9 cellular contexts compared by ENCODE assay signal in genomic region chr16:66523861-66524354, GRCh38. TPM values are rescaled to one million over a fixed set of nuclear protein-coding genes. Genes with fewer than 3 reads are reported as not detected.
DNase-seq lines count a peak whose midpoint lies in the region; FAIRE-seq and TF ChIP-seq lines count a peak whose summit lies in the region.
"Had no signal": no experiment of that assay in that cellular context is flagged by ENCODE, and none has a peak within 500 bp of the region (broad histone marks: within the 10 kb centered on the region; RNA-seq: fewer than 3 reads in every experiment).

No MANE protein-coding gene starts in this region.

- no peaks in the 10 kb centered on the region for H3K9me3 Mint-ChIP-seq in activated naive CD4-positive, alpha-beta T cell treated with anti-CD3 and anti-CD28 coated beads for 36 hours
- H3K9me3 Mint-ChIP-seq in neural progenitor cell: no peaks in the 10 kb centered on the region

- H3K4me2 ChIP-seq in neural progenitor cell: no peak overlapping the region

- H3K9ac ChIP-seq in kidney (ENCODE audit: low read length in 2 of 2) (no peak overlapping the region), neural progenitor cell (no peak overlapping the region)

- H3K9me3 ChIP-seq in stomach (no peaks in the 10 kb centered on the region), kidney (ENCODE audit: control insufficient read depth in 1 of 2, low read length in 2 of 2) (no peaks in the 10 kb centered on the region), neural progenitor cell (ENCODE audit: low read depth) (no peaks in the 10 kb centered on the region)

- H3K36me3 ChIP-seq in stomach (peaks cover 9 to 87% (median 59%) of the 10 kb centered on the region in 4 donors), kidney (ENCODE audit: control insufficient read depth in 1 of 2, insufficient read depth in 2 of 2, low read length in 2 of 2) (peaks cover 13 to 25% of the 10 kb centered on the region in 2 donors), neural progenitor cell (no peaks in the 10 kb centered on the region)

- peak overlapping the region; percentile 44 for H3K4me3 Mint-ChIP-seq in activated naive CD4-positive, alpha-beta T cell treated with anti-CD3 and anti-CD28 coated beads for 36 hours
- no peak overlapping the region for H3K4me3 Mint-ChIP-seq in neural progenitor cell

- DNase-seq in activated naive CD4-positive, alpha-beta T cell treated with anti-CD3 and anti-CD28 coated beads for 36 hours: peak; percentile 67
- no peak for DNase-seq in activated naive CD4-positive, alpha-beta T cell treated with anti-CD3 and anti-CD28 coated beads, Interleukin-2, amount 50 U/mL, for 16 hours
- peak; percentile 27 for DNase-seq in LHCN-M2 (ENCODE audit: low read depth)
- peak; percentile 26 to 31 for DNase-seq in cardiac fibroblast (ENCODE audit: low read depth in 2 of 2)
- DNase-seq in stomach: no peak
- no peak for DNase-seq in HUDEP-2 (lab: John Stamatoyannopoulos, UW; ENCODE audit: unreplicated experiment in 76 of 76)
- DNase-seq in kidney: no peak
- no peak for DNase-seq in neural progenitor cell (ENCODE audit: low spot score)

- no peak for TF ChIP-seq CTCF in cardiac fibroblast (IDR thresholded peaks at IDR 0.05; ENCODE audit: low read depth, low read length)
- no peak for TF ChIP-seq CTCF in stomach (IDR thresholded peaks at IDR 0.05)
- no peak for TF ChIP-seq CTCF in kidney (IDR thresholded peaks at IDR 0.05; ENCODE audit: borderline replicate concordance, extremely low read depth, insufficient read depth)
- no peak for TF ChIP-seq CTCF in neural progenitor cell (IDR thresholded peaks at IDR 0.05)

- H3K4me1 Mint-ChIP-seq in activated naive CD4-positive, alpha-beta T cell treated with anti-CD3 and anti-CD28 coated beads for 36 hours (ENCODE audit: low read depth): peaks cover 66% of the 10 kb centered on the region
- H3K4me1 Mint-ChIP-seq in neural progenitor cell: peaks cover 4% of the 10 kb centered on the region

- H3K4me1 ChIP-seq in stomach (peaks cover 33 to 70% (median 45%) of the 10 kb centered on the region in 4 donors), kidney (ENCODE audit: control insufficient read depth in 1 of 2, insufficient read depth in 1 of 2, low read depth in 1 of 2, low read length in 2 of 2) (peaks cover 0 to 11% of the 10 kb centered on the region in 2 donors), neural progenitor cell (no peaks in the 10 kb centered on the region)

- TF ChIP-seq POLR2A in stomach (IDR thresholded peaks at IDR 0.05): no peak

- FAIRE-seq in kidney (lab: Jason Lieb, UNC): no peak

- intact Hi-C loops in activated naive CD4-positive, alpha-beta T cell treated with anti-CD3 and anti-CD28 coated beads for 36 hours (cut with micrococcal nuclease): loop anchor here (1.0 kb wide), 1 partner anchor 8 kb away; no protein-coding TSS in a partner anchor
- intact Hi-C loops in stomach (cut with DNase I; ENCODE audit: low total_unique reads) (no loop called here), kidney (cut with DNase I) (no loop called here)

- CTCF ChIA-PET in activated naive CD4-positive, alpha-beta T cell treated with anti-CD3 and anti-CD28 coated beads for 36 hours (lab: Charles Lee): interaction anchor here (1.2 to 4.2 kb wide), 2 partner anchors 48 to 307 kb away, joined by 3 to 17 read pairs; partner anchors contain the start of gene NAE1

- no peaks in the 10 kb centered on the region for H3K36me3 Mint-ChIP-seq in activated naive CD4-positive, alpha-beta T cell treated with anti-CD3 and anti-CD28 coated beads for 36 hours (ENCODE audit: low read depth)
- peaks cover 7% of the 10 kb centered on the region for H3K36me3 Mint-ChIP-seq in neural progenitor cell

- no peaks in the 10 kb centered on the region for H3K27me3 ChIP-seq in stomach
- no peaks in the 10 kb centered on the region for H3K27me3 ChIP-seq in neural progenitor cell

- TF ChIP-seq EP300 in stomach (IDR thresholded peaks at IDR 0.05): no peak

- peak overlapping the region; percentile 85 for H3K27ac Mint-ChIP-seq in activated naive CD4-positive, alpha-beta T cell treated with anti-CD3 and anti-CD28 coated beads for 36 hours
- H3K27ac Mint-ChIP-seq in neural progenitor cell: no peak overlapping the region

- H3K4me3 ChIP-seq in cardiac fibroblast (replicated peaks in 1 of 2; ENCODE audit: low read depth in 2 of 2, low read length in 2 of 2) (no peak overlapping the region), stomach (no peak overlapping the region), kidney (ENCODE audit: low read length in 2 of 2) (no peak overlapping the region), neural progenitor cell (no peak overlapping the region)

- WGBS in stomach, 5 donors: 67 to 81% (median 73%) methylated on average over 9 of the region's 9 CpGs

- no peaks in the 10 kb centered on the region for H4K20me1 ChIP-seq in neural progenitor cell (ENCODE audit: low read depth)

- no peaks in the 10 kb centered on the region for H3K79me2 ChIP-seq in neural progenitor cell (ENCODE audit: low read depth)

- no peaks in the 10 kb centered on the region for H3K27me3 Mint-ChIP-seq in activated naive CD4-positive, alpha-beta T cell treated with anti-CD3 and anti-CD28 coated beads for 36 hours (ENCODE audit: low read depth)
- no peaks in the 10 kb centered on the region for H3K27me3 Mint-ChIP-seq in neural progenitor cell (ENCODE audit: insufficient read depth, low read depth)

- no peaks in the 10 kb centered on the region for H3F3A ChIP-seq in neural progenitor cell (ENCODE audit: low read depth)

- peak overlapping the region in 4 of 5 donors; percentile 67 to 99 (median 96) for H3K27ac ChIP-seq in stomach
- no peak overlapping the region for H3K27ac ChIP-seq in kidney (ENCODE audit: low read depth in 2 of 2, low read length in 2 of 2)
- H3K27ac ChIP-seq in neural progenitor cell: no peak overlapping the region

- H2AFZ ChIP-seq in neural progenitor cell (replicated peaks): no peak overlapping the region

RNA-seq across cellular contexts. Expression of gene TK2, which starts 26.0 kb away (rescaled TPM):
- 1 to 10 TPM; 5.7 to 5.9 TPM for total RNA-seq in activated naive CD4-positive, alpha-beta T cell treated with anti-CD3 and anti-CD28 coated beads for 36 hours
- total RNA-seq in LHCN-M2 (2014; rRNA removed): 38.2 and 40.6 TPM in 2 replicates
- polyA plus RNA-seq in LHCN-M2 (2012): 24.9 TPM
- total RNA-seq in stomach: 10 to 100 TPM; 10.7 to 25.0 (median 22.0) TPM
- 10 to 100 TPM in 2 of 3 donors, 1 to 10 TPM in 1; 9.8 to 15.4 (median 14.4) TPM for polyA plus RNA-seq in stomach
- 44.2 TPM for total RNA-seq in kidney
- polyA plus RNA-seq in kidney (ENCODE audit: insufficient read depth, low read depth, low replicate concordance): 31.0 TPM
- total RNA-seq in neural progenitor cell (ENCODE audit: low replicate concordance): 7.1 and 7.3 TPM in 2 replicates

RNA-seq across cellular contexts. Expression of gene CKLF, which starts 28.5 kb away (rescaled TPM):
- total RNA-seq in activated naive CD4-positive, alpha-beta T cell treated with anti-CD3 and anti-CD28 coated beads for 36 hours: 100 to 1,000 TPM; 114 to 126 TPM
- total RNA-seq in LHCN-M2 (2014; rRNA removed) (84.8 and 111 TPM in 2 replicates), stomach (10 to 100 TPM in 3 of 5 donors, 1 to 10 TPM in 1, not detected in 1; 4.1 to 35.7 (median 18.4) TPM), kidney (42.4 TPM), neural progenitor cell (ENCODE audit: low replicate concordance) (33.3 and 38.6 TPM in 2 replicates)
- 137 TPM for polyA plus RNA-seq in LHCN-M2 (2012)
- polyA plus RNA-seq in stomach (10 to 100 TPM; 21.8 to 35.1 (median 30.5) TPM), kidney (ENCODE audit: insufficient read depth, low read depth, low replicate concordance) (28.7 TPM)

RNA-seq across cellular contexts. Expression of gene CMTM1, which starts 42.3 kb away (rescaled TPM):
- 1 to 10 TPM; 4.2 to 8.2 TPM for total RNA-seq in activated naive CD4-positive, alpha-beta T cell treated with anti-CD3 and anti-CD28 coated beads for 36 hours
- total RNA-seq in LHCN-M2 (2014; rRNA removed) (3.7 and 4.3 TPM in 2 replicates), stomach (not detected), kidney (4.6 TPM), neural progenitor cell (ENCODE audit: low replicate concordance) (2.9 TPM in 1 of 2 replicates, not detected in the other)
- 2.2 TPM for polyA plus RNA-seq in LHCN-M2 (2012)
- polyA plus RNA-seq in stomach (under 1 TPM in 1 of 3 donors, not detected in 2; 0.28 TPM), kidney (ENCODE audit: insufficient read depth, low read depth, low replicate concordance) (not detected)

RNA-seq across cellular contexts. Expression of gene CMTM2, which starts 55.4 kb away (rescaled TPM):
- total RNA-seq in activated naive CD4-positive, alpha-beta T cell treated with anti-CD3 and anti-CD28 coated beads for 36 hours: not detected
- not detected in 2 replicates for total RNA-seq in LHCN-M2 (2014; rRNA removed)
- polyA plus RNA-seq in LHCN-M2 (2012): 0.07 TPM
- not detected for total RNA-seq in stomach
- polyA plus RNA-seq in stomach: under 1 TPM in 2 of 3 donors, not detected in 1; 0.48 to 0.50 TPM
- 0.25 TPM for total RNA-seq in kidney
- polyA plus RNA-seq in kidney (ENCODE audit: insufficient read depth, low read depth, low replicate concordance): not detected
- not detected in 2 replicates for total RNA-seq in neural progenitor cell (ENCODE audit: low replicate concordance)
- polyA plus RNA-seq: BJ had no signal

Comparison
In these comparisons a context has a peak if more than half of its experiments do, and no peak if none do; other contexts are left out.
1. DNase-seq: peak in activated naive CD4-positive, alpha-beta T cell treated with anti-CD3 and anti-CD28 coated beads for 36 hours (single experiment), LHCN-M2 (single experiment) and cardiac fibroblast (2 of 2); none in activated naive CD4-positive, alpha-beta T cell treated with anti-CD3 and anti-CD28 coated beads, Interleukin-2, amount 50 U/mL, for 16 hours (single experiment), stomach (single experiment), HUDEP-2 (0 of 76), kidney (single experiment) and neural progenitor cell (single experiment).
2. H3K27ac ChIP-seq: peak in stomach (4 of 5); none in kidney (0 of 2) and neural progenitor cell (single experiment).